13 cellular contexts compared by ENCODE assay signal in genomic region chr2:166727105-166727504, GRCh38.
DNase-seq lines count a peak whose midpoint lies in the region; ATAC-seq, FAIRE-seq and TF ChIP-seq lines count a peak whose summit lies in the region.
"Had no signal": no experiment of that assay in that cellular context is flagged by ENCODE, and none has a peak within 500 bp of the region (broad histone marks: within the 10 kb centered on the region; RNA-seq: fewer than 3 reads in every experiment).

No MANE protein-coding gene starts in this region.

- no peak overlapping the region for H3K27ac Mint-ChIP-seq in Caco-2 (ENCODE audit: unreplicated experiment)
- H3K27ac Mint-ChIP-seq: CD8-positive, alpha-beta memory T cell had no signal

- H3K27me3 ChIP-seq in Caco-2 (replicated peaks; ENCODE audit: control insufficient read depth, insufficient read depth, low read length) = no peaks in the 10 kb centered on the region
- H3K27me3 ChIP-seq: right lobe of liver had no signal

- TF ChIP-seq CTCF in Caco-2 (IDR thresholded peaks at IDR 0.05; ENCODE audit: insufficient read depth in 1 of 2, low read depth in 1 of 2, low read length in 1 of 2, severe bottlenecking in 1 of 2, unreplicated experiment in 1 of 2) = no peak

- no TSS peak for BruUV-seq in Caco-2 (replicated peaks; lab: Mats Ljungman, UMichigan)

- H3K9me3 Mint-ChIP-seq in Caco-2 (ENCODE audit: unreplicated experiment) = peaks cover 36% of the 10 kb centered on the region

- H3K27me3 Mint-ChIP-seq in Caco-2 (ENCODE audit: insufficient read depth, unreplicated experiment) = no peaks in the 10 kb centered on the region
- H3K27me3 Mint-ChIP-seq: CD8-positive, alpha-beta memory T cell had no signal

- POLR2A ChIA-PET in Caco-2 (lab: Charles Lee) = no interaction called here

- H3K36me3 ChIP-seq in Caco-2 (ENCODE audit: control insufficient read depth, insufficient read depth, low read length) = no peaks in the 10 kb centered on the region
- H3K36me3 ChIP-seq: right lobe of liver had no signal

- H3K9me3 ChIP-seq in Caco-2 = no peaks in the 10 kb centered on the region
- H3K9me3 ChIP-seq: right lobe of liver had no signal

- H3K4me3 Mint-ChIP-seq in Caco-2 (ENCODE audit: unreplicated experiment) = no peak overlapping the region
- H3K4me3 Mint-ChIP-seq: CD8-positive, alpha-beta memory T cell had no signal

- H3K4me1 Mint-ChIP-seq in Caco-2 (ENCODE audit: low read depth, unreplicated experiment) = peaks cover 7% of the 10 kb centered on the region
- H3K4me1 Mint-ChIP-seq: CD8-positive, alpha-beta memory T cell had no signal

- DNase-seq in GM18507 (ENCODE audit: extremely low spot score, insufficient read length, low read depth) (no peak), NOMO-1 treated with DMSO at 0.1 percent for 48 hours (lab: John Stamatoyannopoulos, UW; ENCODE audit: unreplicated experiment) (peak; percentile 91), islet precursor cell (no peak), left ventricle myocardium superior (no peak), NCI-H1092 (lab: John Stamatoyannopoulos, UW) (no peak), Caco-2 (no peak)
- DNase-seq: CD8-positive, alpha-beta memory T cell; foreskin melanocyte; mammary epithelial cell; NCI-H748 treated with DMSO at 0.1 percent for 48 hours; right lobe of liver had no signal

- no peaks in the 10 kb centered on the region; the same call in none of the 2 replicates for H3K4me1 ChIP-seq in Caco-2

- no peaks in the 10 kb centered on the region for H3K36me3 Mint-ChIP-seq in Caco-2 (ENCODE audit: insufficient read depth, unreplicated experiment)
- H3K36me3 Mint-ChIP-seq: CD8-positive, alpha-beta memory T cell had no signal

- CTCF ChIA-PET in Caco-2 (lab: Charles Lee) = no interaction called here

- ATAC-seq in GM21390 (IDR thresholded peaks at IDR 0.05; ENCODE audit: unreplicated experiment) (peak; percentile 99), HG03064 (IDR thresholded peaks at IDR 0.05; ENCODE audit: low read depth, unreplicated experiment) (peak; percentile 98), left ventricle myocardium superior (no peak)

- FAIRE-seq in GM18507 (lab: Jason Lieb, UNC) = peak; percentile 75

- intact Hi-C loops in left ventricle myocardium superior (cut with micrococcal nuclease) (no loop called here), Caco-2 (cut with micrococcal nuclease; ENCODE audit: unreplicated experiment) (no loop called here)

- H3K4me3 ChIP-seq in Caco-2 (ENCODE audit: low read depth, low read length) = no peak overlapping the region
- H3K4me3 ChIP-seq: right lobe of liver had no signal
